Comparison of ENCODE assay signal across 23 cellular contexts in genomic region chr1:31732751-31733289, GRCh38. TPM values are rescaled to one million over a fixed set of nuclear protein-coding genes. Genes with fewer than 3 reads are reported as not detected.
"Had no signal": no experiment of that assay in that cellular context is flagged by ENCODE, and none has a peak within 500 bp of the region (broad histone marks: within the 10 kb centered on the region; RNA-seq: fewer than 3 reads in every experiment).

No MANE protein-coding gene starts in this region.

- H3K36me3 ChIP-seq: ascending aorta, breast epithelium, lower lobe of right lung, spleen, upper lobe of left lung had no signal

- H3K27me3 ChIP-seq: ascending aorta, breast epithelium, spleen, upper lobe of left lung had no signal

- H3K27ac ChIP-seq: ascending aorta, breast epithelium, lower lobe of right lung, spleen, upper lobe of left lung, VCaP had no signal

- DNase-seq: activated CD4-positive, alpha-beta T cell treated with anti-CD3 and anti-CD28 coated beads for 1 hour; activated CD4-positive, alpha-beta T cell treated with anti-CD3 and anti-CD28 coated beads, Interleukin-2, amount 50 U/mL, for 1 hour; activated CD8-positive, alpha-beta T cell treated with anti-CD3 and anti-CD28 coated beads, Interleukin-2, amount 10 ng/mL, durations not matched to agents 7 days and 5 days; activated gamma-delta T cell treated with Interleukin-2 at 50 U/mL for 16 hours; cortex of kidney; foreskin fibroblast; immature natural killer cell; lower lobe of right lung; mesendoderm; mucosa of descending colon; nephron progenitor cell; retina; spleen; stimulated activated CD4-positive, alpha-beta T cell treated with anti-CD3 and anti-CD28 coated beads, Interleukin-4, amount 100 ng/mL, for 24 hours; stimulated activated naive CD4-positive, alpha-beta T cell treated with Interleukin-2 at 50 U/mL for 16 hours had no signal

- FAIRE-seq: endometrium had no signal

- ATAC-seq: activated CD8-positive, alpha-beta T cell treated with anti-CD3 and anti-CD28 coated beads, Interleukin-2, amount 10 ng/mL, durations not matched to agents 7 days and 5 days; left lobe of liver; lower lobe of right lung; mucosa of descending colon had no signal

- H3K9me3 ChIP-seq: ascending aorta, breast epithelium, lower lobe of right lung, mucosa of descending colon, spleen, upper lobe of left lung had no signal

- H3K4me3 ChIP-seq: ascending aorta, breast epithelium, lower lobe of right lung, mucosa of descending colon, spleen, upper lobe of left lung had no signal

- H3K4me1 ChIP-seq: ascending aorta, breast epithelium, lower lobe of right lung, upper lobe of left lung had no signal

RNA-seq across cellular contexts. Expression of gene COL16A1, which starts 29.0 kb away (rescaled TPM):
- total RNA-seq: activated CD8-positive, alpha-beta T cell treated with anti-CD3 and anti-CD28 coated beads, Interleukin-2, amount 10 ng/mL, durations not matched to agents 7 days and 5 days; activated T-helper 1 cell treated with anti-CD3 and anti-CD28 coated beads, Interleukin-12 subunit alpha, Interleukin-12 subunit beta, Interleukin-2, Interleukin-4 antibody, amounts not matched to agents 30 ng/mL and 10 ng/mL and 1 ng/mL, durations not matched to agents 14 hours and 24 hours and 36 hours; T-helper 2 cell treated with Interferon-gamma antibody and Interleukin-4, amounts not matched to agents 100 ng/mL and 5 ng/mL, for 36 hours had no signal
- polyA plus RNA-seq: immature natural killer cell had no signal

RNA-seq across cellular contexts. Expression of gene ADGRB2, which starts 31.3 kb away (rescaled TPM):
- total RNA-seq: left lobe of liver had no signal
